11 cellular contexts compared by ENCODE assay signal in the genomic region with DNA sequence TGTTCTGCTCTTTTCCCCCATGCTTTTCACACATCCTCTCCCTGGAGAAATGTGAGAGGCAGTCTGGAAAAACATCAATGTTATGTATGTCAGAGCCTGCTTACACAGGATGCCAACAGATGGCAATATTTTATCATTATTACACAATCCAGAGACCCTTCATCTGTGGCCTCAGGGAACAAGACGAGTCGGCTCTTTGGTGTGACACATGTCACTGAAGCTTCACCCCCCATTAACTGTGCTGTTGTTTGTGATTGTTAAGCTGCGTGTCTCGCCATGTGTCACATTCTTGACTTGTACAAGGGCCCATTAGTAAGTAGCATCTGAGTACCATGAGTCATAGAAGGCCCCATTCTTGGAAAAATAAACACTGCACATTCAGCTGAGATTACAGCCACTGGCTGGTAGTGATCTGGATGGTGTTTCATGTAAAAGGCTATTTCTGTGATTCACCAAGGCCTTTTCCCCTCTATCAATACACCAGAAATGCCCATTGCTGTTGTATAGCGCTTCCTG.
A peak's percentile ranks its signal among the peaks of the same experiment; 100 is the strongest.
DNase-seq lines count a peak whose midpoint lies in the region; ATAC-seq and TF ChIP-seq lines count a peak whose summit lies in the region.
"Had no signal": no experiment of that assay in that cellular context is flagged by ENCODE, and none has a peak within 500 bp of the region (broad histone marks: within the 10 kb centered on the region; RNA-seq: fewer than 3 reads in every experiment).

No MANE protein-coding gene starts in this region.

- H3K27ac ChIP-seq in DND-41 (ENCODE audit: low read length): no peak overlapping the region

- ATAC-seq in DND-41 (ENCODE audit: insufficient read depth, low read depth) (peak; percentile 31; the same call in 1 of the 3 replicates), GM21786 (IDR thresholded peaks at IDR 0.05; ENCODE audit: unreplicated experiment) (no peak), GM21737 (IDR thresholded peaks at IDR 0.05; ENCODE audit: unreplicated experiment) (no peak), HG03139 (IDR thresholded peaks at IDR 0.05; ENCODE audit: unreplicated experiment) (no peak)

- no peak overlapping the region for H3K4me3 ChIP-seq in DND-41 (ENCODE audit: low read depth in 1 of 2, low read length in 2 of 2)
- no peak overlapping the region for H3K4me3 ChIP-seq in astrocyte of the cerebellum (ENCODE audit: low read depth, low read length)
- H3K4me3 ChIP-seq: skin epidermis had no signal

- no peaks in the 10 kb centered on the region for H4K20me1 ChIP-seq in DND-41 (ENCODE audit: insufficient read depth, low read length)

- no peak overlapping the region for H2AFZ ChIP-seq in DND-41 (ENCODE audit: low read depth, low read length)

- H3K79me2 ChIP-seq in DND-41 (ENCODE audit: insufficient read depth, low read length): no peaks in the 10 kb centered on the region

- H3K27me3 ChIP-seq in DND-41 (ENCODE audit: insufficient read depth, low read length, poor library complexity): no peaks in the 10 kb centered on the region

- H3K4me1 ChIP-seq in DND-41 (ENCODE audit: insufficient read depth, low read length): no peaks in the 10 kb centered on the region

- H3K9me3 ChIP-seq in DND-41 (ENCODE audit: insufficient read depth, low read length, severe bottlenecking): no peaks in the 10 kb centered on the region

- H3K4me2 ChIP-seq in DND-41 (ENCODE audit: insufficient read depth, low read length): no peak overlapping the region

- TF ChIP-seq CTCF in DND-41 (IDR thresholded peaks at IDR 0.05; ENCODE audit: borderline replicate concordance, extremely low read depth, low read length, poor library complexity, severe bottlenecking): peak; percentile 14
- no peak for TF ChIP-seq CTCF in astrocyte of the cerebellum (IDR thresholded peaks at IDR 0.05; ENCODE audit: low read depth, low read length, missing control alignments)

- H3K9ac ChIP-seq in DND-41 (ENCODE audit: low read depth, low read length): no peak overlapping the region

- in situ Hi-C loops in astrocyte of the cerebellum (cut with HindIII; ENCODE audit: low sequenced_read_pairs): loop anchor here (25.0 kb wide), 1 partner anchor 676 kb away; no protein-coding TSS in a partner anchor

- H3K36me3 ChIP-seq in DND-41 (ENCODE audit: insufficient read depth, low read length): no peaks in the 10 kb centered on the region

- DNase-seq in DND-41: no peak
- peak; percentile 89 for DNase-seq in NCI-H187 treated with DMSO at 0.1 percent for 48 hours (lab: John Stamatoyannopoulos, UW)
- peak; percentile 70 for DNase-seq in astrocyte of the cerebellum (ENCODE audit: low read depth)
- DNase-seq in non-pigmented ciliary epithelial cell (ENCODE audit: low read depth): peak; percentile 90
- DNase-seq in effector CD4-positive, alpha-beta T cell: no peak
- DNase-seq: activated CD4-positive, alpha-beta T cell treated with anti-CD3 and anti-CD28 coated beads, Interleukin-2, amount 50 U/mL, for 4 hours; erythroblast had no signal

Comparison
In these comparisons a context has a peak if more than half of its experiments do, and no peak if none do; other contexts are left out.
1. DNase-seq: peak in NCI-H187 treated with DMSO at 0.1 percent for 48 hours (single experiment), astrocyte of the cerebellum (single experiment) and non-pigmented ciliary epithelial cell (single experiment); none in DND-41 (single experiment) and effector CD4-positive, alpha-beta T cell (single experiment).